In genomic region chr17:77479817-77480508, GRCh38 we compare ENCODE assay signal across 12 cellular contexts.
A peak's percentile ranks its signal among the peaks of the same experiment; 100 is the strongest.
DNase-seq lines count a peak whose midpoint lies in the region; ATAC-seq, FAIRE-seq and TF ChIP-seq lines count a peak whose summit lies in the region.
"Had no signal": no experiment of that assay in that cellular context is flagged by ENCODE, and none has a peak within 500 bp of the region (broad histone marks: within the 10 kb centered on the region; RNA-seq: fewer than 3 reads in every experiment).

No MANE protein-coding gene starts in this region.

- intact Hi-C loops in GM12878 (cut with micrococcal nuclease; ENCODE audit: unreplicated experiment) = loop anchor here (5.0 kb wide), 1 partner anchor 38 kb away; no protein-coding TSS in a partner anchor

- H3K27ac ChIP-seq in AG04450 (ENCODE audit: low read depth, low read length) (peak overlapping the region; percentile 21), GM12878 (ENCODE audit: control insufficient read depth, insufficient read depth) (no peak overlapping the region), muscle layer of colon (ENCODE audit: low read depth, low read length) (peak overlapping the region; percentile 63)

- H3K27ac Mint-ChIP-seq in HFFc6 = no peak overlapping the region

- no peak for TF ChIP-seq RAD21 in GM12878 (IDR thresholded peaks at IDR 0.05; ENCODE audit: insufficient read depth, low read depth, low read length)

- TF ChIP-seq POLR2A in GM12878 (IDR thresholded peaks at IDR 0.05; ENCODE audit: low read depth, low read length) = no peak

- H3K36me3 Mint-ChIP-seq in HFFc6 (ENCODE audit: low read depth) = peaks cover 6% of the 10 kb centered on the region

- H3K4me3 ChIP-seq in AG04450 (ENCODE audit: low read depth, low read length) = no peak overlapping the region
- no peak overlapping the region for H3K4me3 ChIP-seq in GM12878
- H3K4me3 ChIP-seq in muscle layer of colon (ENCODE audit: low read depth in 1 of 2, low read length in 2 of 2) = no peak overlapping the region

- no peaks in the 10 kb centered on the region; the same call in 1 of the 2 replicates for H4K20me1 ChIP-seq in GM12878 (ENCODE audit: control insufficient read depth, insufficient read depth)

- ATAC-seq in GM12878 (no peak), HG03039 (IDR thresholded peaks at IDR 0.05; ENCODE audit: unreplicated experiment) (no peak), HG02588 (IDR thresholded peaks at IDR 0.05; ENCODE audit: unreplicated experiment) (no peak)

- FAIRE-seq in GM12878 (lab: Jason Lieb, UNC) = no peak
- FAIRE-seq in HTR-8/SVneo (lab: Jason Lieb, UNC) = no peak

- H3K9ac ChIP-seq in GM12878 (ENCODE audit: control insufficient read depth, insufficient read depth, low read length) (no peak overlapping the region), muscle layer of colon (ENCODE audit: low read length) (no peak overlapping the region)

- SMC1A ChIA-PET in GM12878 (lab: Charles Lee; ENCODE audit: uncharacterized antibody, unreplicated experiment) = no interaction called here

- CTCF ChIA-PET in AG04450 (lab: Charles Lee) = no interaction called here
- CTCF ChIA-PET in GM12878 (lab: Yijun Ruan, JAX) = no interaction called here

- BruUV-seq in GM12878 (replicated peaks; lab: Mats Ljungman, UMichigan) = no TSS peak

- peaks cover 51% of the 10 kb centered on the region for H3K4me1 Mint-ChIP-seq in HFFc6 (ENCODE audit: low read depth)

- H3K27me3 Mint-ChIP-seq in HFFc6 (ENCODE audit: insufficient read depth) = peaks cover 17% of the 10 kb centered on the region

- H3K9me3 ChIP-seq in AG04450 (ENCODE audit: control insufficient read depth, insufficient read depth, low read length) (no peaks in the 10 kb centered on the region; the same call in 1 of the 2 replicates), GM12878 (replicated peaks; ENCODE audit: control insufficient read depth, insufficient read depth, low read length) (no peaks in the 10 kb centered on the region; the same call in 2 of the 3 replicates), muscle layer of colon (ENCODE audit: low read length) (no peaks in the 10 kb centered on the region)

- POLR2A ChIA-PET in AG04450 (lab: Yijun Ruan, JAX) = no interaction called here
- POLR2A ChIA-PET in GM12878 (lab: Charles Lee) = no interaction called here

- H3K4me3 Mint-ChIP-seq in HFFc6 = peak overlapping the region; percentile 30; the same call in 1 of the 2 replicates

- peak; percentile 9; the same call in 1 of the 2 replicates for TF ChIP-seq CTCF in AG04450 (IDR thresholded peaks at IDR 0.05; ENCODE audit: low read depth, low read length)
- TF ChIP-seq CTCF in HFFc6 (IDR thresholded peaks at IDR 0.05) = no peak
- TF ChIP-seq CTCF in GM12878 (IDR thresholded peaks at IDR 0.05 in 2 of 3, conservative IDR thresholded peaks at IDR 0.05 in 1 of 3; ENCODE audit: control insufficient read depth in 2 of 3, extremely low read depth in 1 of 3, insufficient read depth in 1 of 3, low read depth in 3 of 3, low read length in 3 of 3) = no peak

- in situ Hi-C loops in GM12878 (cut with MboI) = no loop called here

- peaks cover 70% of the 10 kb centered on the region for H3K79me2 ChIP-seq in GM12878 (ENCODE audit: control insufficient read depth, insufficient read depth, low read length)

- no peak for TF ChIP-seq EP300 in GM12878 (IDR thresholded peaks at IDR 0.05; ENCODE audit: borderline replicate concordance in 1 of 2, control insufficient read depth in 1 of 2, low read depth in 2 of 2, low read length in 2 of 2)

- RAD21 ChIA-PET in GM12878 (lab: Charles Lee; ENCODE audit: unreplicated experiment) = no interaction called here

- H3K4me2 ChIP-seq in GM12878 (ENCODE audit: control insufficient read depth, insufficient read depth) = no peak overlapping the region

- no peak for DNase-seq in AG04450 (ENCODE audit: low read depth, low spot score)
- no peak for DNase-seq in HFFc6
- DNase-seq in GM12878 (ENCODE audit: low read depth, low spot score) = no peak
- DNase-seq in HTR-8/SVneo (ENCODE audit: insufficient read length, low spot score) = no peak
- no peak for DNase-seq in iPS-NIHi11 (ENCODE audit: low spot score)
- DNase-seq: effector CD4-positive, alpha-beta T cell; NCI-H774; nucleus accumbens; T1000 had no signal

- H3K36me3 ChIP-seq in GM12878 (ENCODE audit: control insufficient read depth in 2 of 2, insufficient read depth in 2 of 2, low read length in 1 of 2) (peaks cover 27 to 56% of the 10 kb centered on the region in 2 experiments), muscle layer of colon (ENCODE audit: insufficient read depth, low read length) (peaks cover 23% of the 10 kb centered on the region)

- H3K27me3 ChIP-seq in AG04450 (ENCODE audit: control insufficient read depth, insufficient read depth, low read length) (no peaks in the 10 kb centered on the region), GM12878 (replicated peaks in 1 of 2; ENCODE audit: control insufficient read depth in 2 of 2, insufficient read depth in 2 of 2, low read length in 1 of 2) (no peaks in the 10 kb centered on the region), muscle layer of colon (ENCODE audit: control insufficient read depth in 1 of 2, insufficient read depth in 2 of 2, low read length in 2 of 2) (no peaks in the 10 kb centered on the region)

- H2AFZ ChIP-seq in GM12878 (ENCODE audit: control insufficient read depth, low read depth, low read length) = no peak overlapping the region

- WGBS in GM12878 (ENCODE audit: insufficient coverage, insufficient replicate concordance, low lambda C conversion rate, missing lambda C conversion rate) = 73% methylated on average over 15 of the region's 15 CpGs

- H3K9me3 Mint-ChIP-seq in HFFc6 = no peaks in the 10 kb centered on the region

- H3K4me1 ChIP-seq in GM12878 (ENCODE audit: control insufficient read depth, insufficient read depth, low read length) (peaks cover 15% of the 10 kb centered on the region), muscle layer of colon (ENCODE audit: insufficient read depth, low read length) (peaks cover 80% of the 10 kb centered on the region)

TF ChIP-seq in GM12878, 131 proteins besides CTCF, POLR2A, EP300 and RAD21:
- TF ChIP-seq E4F1 (IDR thresholded peaks at IDR 0.05; ENCODE audit: borderline replicate concordance, partially characterized antibody) = no peak
- no peak for TF ChIP-seq JUND (IDR thresholded peaks at IDR 0.05; ENCODE audit: low read depth, low read length)
- TF ChIP-seq USF1 (IDR thresholded peaks at IDR 0.05; ENCODE audit: borderline replicate concordance, extremely low read length, insufficient read depth, low read depth, low read length) = peak; percentile 54
TF ChIP-seq in GM12878: peak in this region for 1.
